Comparison of ENCODE assay signal across 27 cellular contexts in the genomic region with DNA sequence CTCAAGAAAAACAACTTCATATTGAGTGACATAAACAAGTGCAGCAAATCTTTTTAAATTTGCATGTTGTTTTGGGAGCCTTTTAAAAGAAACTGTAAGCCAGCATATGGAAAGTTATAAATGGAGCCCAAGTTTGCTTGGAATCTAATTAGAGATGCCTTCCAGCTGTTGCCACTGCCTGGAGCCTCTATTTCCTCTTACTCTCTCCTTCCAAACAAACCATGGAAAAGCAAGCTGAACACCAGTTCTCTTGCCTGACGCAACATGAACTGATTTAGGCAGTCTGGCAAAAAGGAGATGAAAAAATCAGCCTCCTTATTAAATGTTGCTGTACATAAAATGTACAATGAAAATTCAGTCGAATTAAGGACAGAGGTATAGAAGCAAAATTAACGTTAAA. TPM values are rescaled to one million over a fixed set of nuclear protein-coding genes. Genes with fewer than 3 reads are reported as not detected.
DNase-seq lines count a peak whose midpoint lies in the region; ATAC-seq and TF ChIP-seq lines count a peak whose summit lies in the region.
"Had no signal": no experiment of that assay in that cellular context is flagged by ENCODE, and none has a peak within 500 bp of the region (broad histone marks: within the 10 kb centered on the region; RNA-seq: fewer than 3 reads in every experiment).

No MANE protein-coding gene starts in this region.

- no peak overlapping the region for H3K18ac ChIP-seq in mesenchymal stem cell (ENCODE audit: low read depth in 1 of 2, low read length in 2 of 2)

- no peak overlapping the region for H3K4ac ChIP-seq in mesenchymal stem cell (ENCODE audit: low read depth in 1 of 2, low read length in 2 of 2)

- H4K20me1 ChIP-seq in GM23338 (replicated peaks; ENCODE audit: insufficient read depth) = no peaks in the 10 kb centered on the region

- H3K4me2 ChIP-seq in GM23338 = no peak overlapping the region
- H3K4me2 ChIP-seq in mesenchymal stem cell (ENCODE audit: low read length, poor library complexity, severe bottlenecking) = no peak overlapping the region

- H3K27me3 ChIP-seq in ACC112 (ENCODE audit: insufficient read depth, low read length) (no peaks in the 10 kb centered on the region), GM23338 (ENCODE audit: insufficient read depth) (no peaks in the 10 kb centered on the region), adipocyte (replicated peaks; ENCODE audit: control insufficient read depth, insufficient read depth, low read length) (no peaks in the 10 kb centered on the region), mesenchymal stem cell (ENCODE audit: control insufficient read depth in 1 of 2, insufficient read depth in 1 of 2, low read length in 2 of 2) (no peaks in the 10 kb centered on the region)
- H3K27me3 ChIP-seq: adrenal gland, MG63, sigmoid colon, thyroid gland had no signal

- H3K9me2 ChIP-seq in GM23338 (ENCODE audit: insufficient read depth) = no peaks in the 10 kb centered on the region

- no peaks in the 10 kb centered on the region for H3K9me3 Mint-ChIP-seq in GM23338
- H3K9me3 Mint-ChIP-seq in endothelial cell (ENCODE audit: unreplicated experiment) = no peaks in the 10 kb centered on the region
- H3K9me3 Mint-ChIP-seq: natural killer cell had no signal

- H3K9ac ChIP-seq in adipocyte (ENCODE audit: low read length) (no peak overlapping the region), mesenchymal stem cell (ENCODE audit: low read length) (no peak overlapping the region)

- H3K36me3 ChIP-seq in ACC112 (ENCODE audit: insufficient read depth, low read length) (peaks cover 9% of the 10 kb centered on the region; the same call in 1 of the 2 replicates), GM23338 (ENCODE audit: insufficient read depth) (no peaks in the 10 kb centered on the region), adipocyte (ENCODE audit: control insufficient read depth, insufficient read depth, low read length, severe bottlenecking) (no peaks in the 10 kb centered on the region), mesenchymal stem cell (ENCODE audit: control insufficient read depth in 1 of 2, insufficient read depth in 2 of 2, low read depth in 1 of 2, low read length in 2 of 2) (peaks cover 0 to 2% of the 10 kb centered on the region in 2 experiments)
- H3K36me3 ChIP-seq: adrenal gland, sigmoid colon, thyroid gland had no signal

- no peak overlapping the region for H2AK5ac ChIP-seq in mesenchymal stem cell (ENCODE audit: low read length, severe bottlenecking)

- no peak overlapping the region for H3K4me3 ChIP-seq in ACC112 (ENCODE audit: low read depth, low read length)
- H3K4me3 ChIP-seq in GM23338 = no peak overlapping the region
- no peak overlapping the region for H3K4me3 ChIP-seq in adipocyte (ENCODE audit: low read length)
- no peak overlapping the region for H3K4me3 ChIP-seq in mesenchymal stem cell (ENCODE audit: insufficient read depth in 1 of 2, low read depth in 1 of 2, low read length in 2 of 2)
- H3K4me3 ChIP-seq: adrenal gland, sigmoid colon, thyroid gland had no signal

- H3F3A ChIP-seq in GM23338 (replicated peaks; ENCODE audit: low read depth) = no peaks in the 10 kb centered on the region

- no peak overlapping the region for H3K27ac Mint-ChIP-seq in GM23338
- no peak overlapping the region for H3K27ac Mint-ChIP-seq in endothelial cell (ENCODE audit: unreplicated experiment)
- H3K27ac Mint-ChIP-seq: activated CD4-positive, alpha-beta memory T cell treated with anti-CD3 and anti-CD28 coated beads for 36 hours; CD8-positive, alpha-beta memory T cell; natural killer cell; T-helper 2 cell treated with Interferon-gamma antibody and Interleukin-4, amounts not matched to agents 5 μg/mL and 100 μg/mL, for 36 hours; WTC11 had no signal

- peaks cover under 1% of the 10 kb centered on the region; the same call in 1 of the 3 replicates for H3K36me3 Mint-ChIP-seq in GM23338 (ENCODE audit: low read depth)
- H3K36me3 Mint-ChIP-seq in endothelial cell (ENCODE audit: low read depth, unreplicated experiment) = peaks cover 1% of the 10 kb centered on the region
- H3K36me3 Mint-ChIP-seq: activated CD4-positive, alpha-beta memory T cell treated with anti-CD3 and anti-CD28 coated beads for 36 hours; natural killer cell; WTC11 had no signal

- H2BK12ac ChIP-seq in mesenchymal stem cell (ENCODE audit: low read length in 2 of 2) = no peak overlapping the region

- H2AFZ ChIP-seq in ACC112 (ENCODE audit: low read length, unreplicated experiment) (no peak overlapping the region), GM23338 (no peak overlapping the region), mesenchymal stem cell (ENCODE audit: low read depth, low read length) (no peak overlapping the region)

- peak; percentile 7 for DNase-seq in GM23338 (ENCODE audit: low spot score)
- peak; percentile 39 for DNase-seq in adipocyte (ENCODE audit: low read depth)
- peak; percentile 61 for DNase-seq in mesenchymal stem cell
- no peak for DNase-seq in endothelial cell (ENCODE audit: low spot score)
- DNase-seq in retina = no peak
- no peak for DNase-seq in T-helper 9 cell
- DNase-seq: activated CD4-positive, alpha-beta memory T cell treated with anti-CD3 and anti-CD28 coated beads for 36 hours; activated gamma-delta T cell; activated T-cell treated with anti-CD3 and anti-CD28 coated beads for 4 hours; adrenal gland; CD8-positive, alpha-beta memory T cell; dermis blood vessel endothelial cell; H7; mesendoderm; MG63; natural killer cell; NCI-H146; NCI-H82; posterior cingulate gyrus; sigmoid colon; stimulated activated CD4-positive, alpha-beta T cell treated with anti-CD3 and anti-CD28 coated beads, Interleukin-1b, Interleukin-23, amount 100 ng/mL, for 48 hours; stimulated activated naive CD4-positive, alpha-beta T cell treated with Interleukin-2 at 50 U/mL for 16 hours; thyroid gland had no signal

- H3K4me1 Mint-ChIP-seq in GM23338 (peaks cover 24% of the 10 kb centered on the region), endothelial cell (ENCODE audit: unreplicated experiment) (peaks cover 9% of the 10 kb centered on the region)
- H3K4me1 Mint-ChIP-seq: natural killer cell had no signal

- H3K4me1 ChIP-seq in ACC112 (ENCODE audit: control insufficient read depth, insufficient read depth, low read length, unreplicated experiment) = peaks cover 87% of the 10 kb centered on the region
- peaks cover 10% of the 10 kb centered on the region for H3K4me1 ChIP-seq in GM23338 (ENCODE audit: insufficient read depth)
- H3K4me1 ChIP-seq in adipocyte (ENCODE audit: control insufficient read depth, insufficient read depth, low read length) = peaks cover 36% of the 10 kb centered on the region
- peaks cover 6% of the 10 kb centered on the region for H3K4me1 ChIP-seq in mesenchymal stem cell (ENCODE audit: control insufficient read depth, insufficient read depth, low read depth, low read length)
- H3K4me1 ChIP-seq: thyroid gland had no signal

- H3K79me1 ChIP-seq in mesenchymal stem cell (replicated peaks; ENCODE audit: low read length, poor library complexity, severe bottlenecking) = peaks cover 5% of the 10 kb centered on the region

- H3K14ac ChIP-seq in mesenchymal stem cell (ENCODE audit: low read length in 2 of 2) = no peak overlapping the region

- H2BK15ac ChIP-seq in mesenchymal stem cell (ENCODE audit: low read depth, poor library complexity, severe bottlenecking) = no peak overlapping the region

- H2BK5ac ChIP-seq in mesenchymal stem cell (ENCODE audit: low read depth, low read length, poor library complexity, severe bottlenecking) = no peak overlapping the region

- H3K9me3 ChIP-seq in adipocyte (ENCODE audit: control insufficient read depth, low read length) = no peaks in the 10 kb centered on the region
- no peaks in the 10 kb centered on the region for H3K9me3 ChIP-seq in mesenchymal stem cell (ENCODE audit: control insufficient read depth, low read length)
- H3K9me3 ChIP-seq: adrenal gland, MG63, sigmoid colon, thyroid gland had no signal

- peaks cover 83% of the 10 kb centered on the region for H3K79me2 ChIP-seq in ACC112 (ENCODE audit: control insufficient read depth, insufficient read depth, low read length, unreplicated experiment)
- H3K79me2 ChIP-seq in GM23338 (replicated peaks; ENCODE audit: insufficient read depth) = no peaks in the 10 kb centered on the region

- WGBS in mesenchymal stem cell = 60% methylated on average over 1 of the region's 3 CpGs

- ATAC-seq in GM23338 (no peak), HG03442 (IDR thresholded peaks at IDR 0.05; ENCODE audit: unreplicated experiment) (no peak)
- ATAC-seq: natural killer cell, WTC11 had no signal

- no peak overlapping the region for H4K8ac ChIP-seq in mesenchymal stem cell (ENCODE audit: low read length)

- H4K91ac ChIP-seq in mesenchymal stem cell (ENCODE audit: low read length) = no peak overlapping the region

- peak overlapping the region; percentile 97 for H3K27ac ChIP-seq in ACC112 (ENCODE audit: low read depth, low read length)
- no peak overlapping the region for H3K27ac ChIP-seq in GM23338 (ENCODE audit: low read depth)
- peak overlapping the region; percentile 97 for H3K27ac ChIP-seq in mesenchymal stem cell (ENCODE audit: low read length, poor library complexity, severe bottlenecking)
- H3K27ac ChIP-seq: adrenal gland, thyroid gland had no signal

- TF ChIP-seq CTCF in GM23338 (conservative IDR thresholded peaks at IDR 0.05; ENCODE audit: low read depth in 2 of 2) (no peak), endothelial cell (IDR thresholded peaks at IDR 0.05; ENCODE audit: unreplicated experiment) (no peak)

- no peak overlapping the region for H2BK120ac ChIP-seq in mesenchymal stem cell (ENCODE audit: low read depth, low read length)

- H3K4me3 Mint-ChIP-seq in GM23338 = no peak overlapping the region
- H3K4me3 Mint-ChIP-seq in endothelial cell (ENCODE audit: unreplicated experiment) = no peak overlapping the region
- H3K4me3 Mint-ChIP-seq: activated CD4-positive, alpha-beta memory T cell treated with anti-CD3 and anti-CD28 coated beads for 36 hours; natural killer cell; T-helper 2 cell treated with Interferon-gamma antibody and Interleukin-4, amounts not matched to agents 5 μg/mL and 100 μg/mL, for 36 hours; WTC11 had no signal

- H3K23ac ChIP-seq in mesenchymal stem cell (ENCODE audit: low read length in 2 of 2) = no peak overlapping the region

- H3K27me3 Mint-ChIP-seq in GM23338 (ENCODE audit: insufficient read depth, low read depth, poor library complexity) (no peaks in the 10 kb centered on the region), endothelial cell (ENCODE audit: unreplicated experiment) (no peaks in the 10 kb centered on the region)
- H3K27me3 Mint-ChIP-seq: activated CD4-positive, alpha-beta memory T cell treated with anti-CD3 and anti-CD28 coated beads for 36 hours had no signal

TF ChIP-seq in GM23338, 12 proteins besides CTCF, POLR2A, EP300 and RAD21 (continues in another document):
- TF ChIP-seq STAT1 (IDR thresholded peaks at IDR 0.05; ENCODE audit: unreplicated experiment) (no peak), ZNF114 (CRISPR knock-in tag; IDR thresholded peaks at IDR 0.05) (no peak), JUNB (IDR thresholded peaks at IDR 0.05; ENCODE audit: unreplicated experiment) (no peak), POLR2AphosphoS5 (IDR thresholded peaks at IDR 0.05; ENCODE audit: low read depth) (no peak), EZH2 (IDR thresholded peaks at IDR 0.05; ENCODE audit: low read depth, unreplicated experiment) (no peak)

RNA-seq across cellular contexts. Expression of gene ARSJ, which starts 21.5 kb away (rescaled TPM):
- 3.5 and 6.6 TPM in 2 replicates for total RNA-seq in GM23338 (2014; rRNA removed; shearing (Covaris generic))
- polyA plus RNA-seq in GM23338 (2016; fragmentation: Nextera tagmentation; extraction: Ambion mirVana) = 2.1 and 4.3 TPM in 2 replicates
- 22.2 TPM for polyA plus RNA-seq in mesenchymal stem cell (2013, experiment 1 of 2)
- 23.1 TPM for polyA plus RNA-seq in mesenchymal stem cell (2013, experiment 2 of 2)
- 11.2 TPM for total RNA-seq in endothelial cell (ENCODE audit: unreplicated experiment)
- total RNA-seq: CD8-positive, alpha-beta memory T cell had no signal

Comparison
In these comparisons a context has a peak if more than half of its experiments do, and no peak if none do; other contexts are left out.
1. DNase-seq: peak in GM23338 (single experiment), adipocyte (single experiment) and mesenchymal stem cell (single experiment); none in endothelial cell (single experiment), retina (single experiment) and T-helper 9 cell (single experiment).